In genomic region chr20:38751360-38751976, GRCh38 we compare ENCODE assay signal across 9 cellular contexts. TPM values are rescaled to one million over a fixed set of nuclear protein-coding genes. Genes with fewer than 3 reads are reported as not detected.
A peak's percentile ranks its signal among the peaks of the same experiment; 100 is the strongest.
DNase-seq lines count a peak whose midpoint lies in the region; TF ChIP-seq lines count a peak whose summit lies in the region.
"Had no signal": no experiment of that assay in that cellular context is flagged by ENCODE, and none has a peak within 500 bp of the region (broad histone marks: within the 10 kb centered on the region; RNA-seq: fewer than 3 reads in every experiment).

No MANE protein-coding gene starts in this region.

- H2BK15ac ChIP-seq in H9 (ENCODE audit: low read depth, low read length) = no peak overlapping the region

- H2AK5ac ChIP-seq in H9 (ENCODE audit: insufficient read length, low read length) = no peak overlapping the region

- H3K9me2 ChIP-seq in PC-9 (ENCODE audit: insufficient read depth) = no peaks in the 10 kb centered on the region

- peaks cover 20 to 43% (median 43%) of the 10 kb centered on the region in 3 experiments; a peak in 6 of 7 replicates for H3K36me3 Mint-ChIP-seq in H9 (ENCODE audit: insufficient read depth in 1 of 3, low read depth in 3 of 3)

- H3K36me3 ChIP-seq in PC-9 (ENCODE audit: low read depth) (no peaks in the 10 kb centered on the region), MG63 (peaks cover 14% of the 10 kb centered on the region)

- H3K4me1 ChIP-seq in H9 (ENCODE audit: insufficient read depth, low read length) (no peaks in the 10 kb centered on the region; the same call in 1 of the 2 replicates), PC-9 (replicated peaks; ENCODE audit: insufficient read depth) (peaks cover 13% of the 10 kb centered on the region; the same call in 1 of the 2 replicates)

- intact Hi-C loops in PC-9 (cut with micrococcal nuclease; ENCODE audit: unreplicated experiment) = loop anchor here (1.0 kb wide), 3 partner anchors 102 to 414 kb away; no protein-coding TSS in a partner anchor

- CTCF ChIA-PET in PC-9 (lab: Charles Lee) = no interaction called here

- no peak overlapping the region for H3T11ph ChIP-seq in H9 (ENCODE audit: low read length)

- H4K91ac ChIP-seq in H9 (ENCODE audit: insufficient read length, low read depth, low read length) = no peak overlapping the region

- no peaks in the 10 kb centered on the region for H3K9me3 Mint-ChIP-seq in H9

- no peak overlapping the region for H2BK20ac ChIP-seq in H9 (ENCODE audit: low read depth, low read length, poor library complexity, severe bottlenecking)

- no peak overlapping the region for H4K5ac ChIP-seq in H9 (ENCODE audit: insufficient read length, low read depth, low read length)

- H3K4ac ChIP-seq in H9 (ENCODE audit: low read depth, low read length) = no peak overlapping the region

- H3K27me3 ChIP-seq in H9 (ENCODE audit: insufficient read depth, low read length) (no peaks in the 10 kb centered on the region; the same call in 1 of the 2 replicates), PC-9 (ENCODE audit: insufficient read depth, low read depth) (no peaks in the 10 kb centered on the region), MG63 (no peaks in the 10 kb centered on the region)

- H3F3A ChIP-seq in PC-9 (ENCODE audit: insufficient read depth, low read depth) = no peaks in the 10 kb centered on the region; the same call in 1 of the 2 replicates

- no peak overlapping the region for H3K56ac ChIP-seq in H9 (ENCODE audit: insufficient read length, low read depth, low read length)

- H3K9ac ChIP-seq in H9 (ENCODE audit: extremely low read depth, insufficient read length, low read length) = no peak overlapping the region

- no peak overlapping the region for H4K8ac ChIP-seq in H9 (replicated peaks; ENCODE audit: insufficient read length, low read depth, low read length)

- H3K4me1 Mint-ChIP-seq in H9 = peaks cover 15 to 16% of the 10 kb centered on the region in 2 experiments

- peak; percentile 16 for DNase-seq in NCI-H2107 treated with DMSO at 0.1 percent for 48 hours (lab: John Stamatoyannopoulos, UW; ENCODE audit: unreplicated experiment)
- DNase-seq in NCI-H2107 (lab: John Stamatoyannopoulos, UW) = no peak
- no peak for DNase-seq in H9
- peak in 1 of 2 experiments; percentile 41 for DNase-seq in PC-9
- DNase-seq in epithelial cell of proximal tubule (ENCODE audit: low read depth) = no peak
- no peak for DNase-seq in retinal pigment epithelial cell (ENCODE audit: low read depth)
- no peak for DNase-seq in activated effector memory CD4-positive, alpha-beta T cell treated with anti-CD3 and anti-CD28 coated beads, Interleukin-2, amount 50 U/mL, for 16 hours
- no peak for DNase-seq in MG63

- H4K20me1 ChIP-seq in H9 (ENCODE audit: control insufficient read depth, insufficient read depth, insufficient read length) (no peaks in the 10 kb centered on the region), PC-9 (ENCODE audit: insufficient read depth) (0 out of 2 replicates have a peak, but pooled peaks cover 5% of the 10 kb centered on the region)

- H3K79me2 ChIP-seq in H9 (ENCODE audit: insufficient read depth, low read length) (no peaks in the 10 kb centered on the region), PC-9 (ENCODE audit: low read depth) (peaks cover 10% of the 10 kb centered on the region; the same call in 1 of the 2 replicates)

- no peak overlapping the region for H3K23ac ChIP-seq in H9 (ENCODE audit: insufficient read length, low read depth, low read length)

- H3K79me1 ChIP-seq in H9 (ENCODE audit: insufficient read depth, low read depth, low read length, poor library complexity, severe bottlenecking) = no peaks in the 10 kb centered on the region

- no peak overlapping the region for H3K18ac ChIP-seq in H9 (ENCODE audit: insufficient read length, low read depth, low read length)

- no TSS peak for BruUV-seq in PC-9 (replicated peaks; lab: Mats Ljungman, UMichigan)

- H2BK120ac ChIP-seq in H9 (ENCODE audit: low read depth, low read length, poor library complexity, severe bottlenecking) = no peak overlapping the region

- no peak overlapping the region for H2BK5ac ChIP-seq in H9 (ENCODE audit: insufficient read length, low read length)

- H3K14ac ChIP-seq in H9 (ENCODE audit: insufficient read depth, low read length) = no peak overlapping the region

- H3K4me3 Mint-ChIP-seq in H9 = no peak overlapping the region

- H2BK12ac ChIP-seq in H9 (ENCODE audit: insufficient read length, low read depth, low read length) = no peak overlapping the region

- peaks cover 2% of the 10 kb centered on the region for H3K23me2 ChIP-seq in H9 (ENCODE audit: insufficient read length, low read depth, low read length, poor library complexity, severe bottlenecking)

- H3K27me3 Mint-ChIP-seq in H9 (ENCODE audit: low read depth) = peaks cover 20% of the 10 kb centered on the region

- TF ChIP-seq CTCF in H9 (conservative IDR thresholded peaks at IDR 0.05) (peak; percentile 80), PC-9 (conservative IDR thresholded peaks at IDR 0.05) (peak; percentile 84), epithelial cell of proximal tubule (conservative IDR thresholded peaks at IDR 0.05; ENCODE audit: low read depth, low read length) (peak; percentile 75), retinal pigment epithelial cell (conservative IDR thresholded peaks at IDR 0.05; ENCODE audit: low read depth, low read length) (peak; percentile 76)

- H3K4me2 ChIP-seq in H9 (ENCODE audit: insufficient read depth, insufficient read length, low read length) (no peak overlapping the region), PC-9 (no peak overlapping the region)

- no peak overlapping the region for H3K27ac Mint-ChIP-seq in H9

- H3K27ac ChIP-seq in H9 (ENCODE audit: insufficient read length, low read depth, low read length) = no peak overlapping the region
- H3K27ac ChIP-seq in PC-9 = no peak overlapping the region

- POLR2A ChIA-PET in PC-9 (lab: Charles Lee; ENCODE audit: unreplicated experiment) = no interaction called here

- no CpG with 5 or more reads among the region's 5 CpGs for WGBS in H9 (ENCODE audit: extremely low coverage, insufficient read length, low lambda C conversion rate)

- no peak overlapping the region for H3K4me3 ChIP-seq in PC-9
- no peak overlapping the region for H3K4me3 ChIP-seq in epithelial cell of proximal tubule (ENCODE audit: low read depth, low read length)
- no peak overlapping the region for H3K4me3 ChIP-seq in retinal pigment epithelial cell (ENCODE audit: low read length)
- H3K4me3 ChIP-seq in MG63 = no peak overlapping the region

- H3K9me3 ChIP-seq in H9 (ENCODE audit: control insufficient read depth, low read depth, low read length) (no peaks in the 10 kb centered on the region), PC-9 (ENCODE audit: insufficient read depth, low read depth) (no peaks in the 10 kb centered on the region), MG63 (no peaks in the 10 kb centered on the region)

- H2AFZ ChIP-seq in H9 (ENCODE audit: low read length) (no peak overlapping the region), PC-9 (no peak overlapping the region)

RNA-seq across cellular contexts. Expression of gene ACTR5, which starts 3.2 kb away (rescaled TPM):
- total RNA-seq in H9 (2021) = 14.0 and 14.1 TPM in 2 replicates
- 7.8 and 10.1 TPM in 2 replicates for total RNA-seq in PC-9 (2021)
- total RNA-seq in epithelial cell of proximal tubule = 9.8 and 10.0 TPM in 2 replicates
- total RNA-seq in MG63 (2014; rRNA removed; shearing (Covaris generic); ENCODE audit: low replicate concordance) = 9.8 and 16.4 TPM in 2 replicates

RNA-seq across cellular contexts. Expression of gene SLC32A1, which starts 27.2 kb away (rescaled TPM):
- 0.24 and 0.33 TPM in 2 replicates for total RNA-seq in H9 (2021)
- total RNA-seq in PC-9 (2021) = not detected in 2 replicates
- not detected in 2 replicates for total RNA-seq in epithelial cell of proximal tubule
- not detected in 2 replicates for total RNA-seq in MG63 (2014; rRNA removed; shearing (Covaris generic); ENCODE audit: low replicate concordance)
- total RNA-seq: activated CD8-positive, alpha-beta memory T cell treated with anti-CD3 and anti-CD28 coated beads for 36 hours had no signal

RNA-seq across cellular contexts. Expression of gene PPP1R16B, which starts 54.0 kb away (rescaled TPM):
- total RNA-seq in H9 (2021) (8.2 TPM in 2 replicates), PC-9 (2021) (0.05 TPM in 1 of 2 replicates, not detected in the other), epithelial cell of proximal tubule (not detected in 2 replicates)
- not detected in 2 replicates for total RNA-seq in MG63 (2014; rRNA removed; shearing (Covaris generic); ENCODE audit: low replicate concordance)
